15 cellular contexts compared by ENCODE assay signal in the genomic region with DNA sequence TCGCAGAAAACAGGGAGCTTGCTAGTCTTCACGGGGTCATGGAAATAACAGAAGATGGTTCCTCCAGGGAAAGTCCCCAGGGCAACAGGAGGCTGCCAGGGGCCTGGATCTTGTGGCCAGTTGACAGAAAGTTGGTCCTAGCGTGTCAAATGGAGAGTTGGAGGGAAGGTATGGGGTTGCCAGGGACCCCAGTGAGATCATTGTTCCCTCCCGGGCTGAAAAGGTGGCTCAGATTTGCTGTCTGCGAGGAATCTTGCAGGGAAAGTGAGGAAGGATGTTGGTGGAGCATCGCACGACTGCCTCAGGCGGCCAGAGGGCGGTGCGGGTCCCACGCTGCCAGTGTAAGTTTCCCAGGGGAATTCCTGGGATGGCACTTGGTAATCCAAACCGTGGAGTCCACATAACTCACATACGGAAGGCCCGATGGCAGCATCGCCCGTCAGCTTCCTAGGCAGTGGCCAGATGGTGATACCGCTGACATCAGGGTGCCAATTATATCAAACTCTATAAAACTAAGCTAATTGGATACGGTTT.
DNase-seq lines count a peak whose midpoint lies in the region; ATAC-seq and TF ChIP-seq lines count a peak whose summit lies in the region.
"Had no signal": no experiment of that assay in that cellular context is flagged by ENCODE, and none has a peak within 500 bp of the region (broad histone marks: within the 10 kb centered on the region; RNA-seq: fewer than 3 reads in every experiment).

No MANE protein-coding gene starts in this region.

- peaks cover 69% of the 10 kb centered on the region for H3K4me1 Mint-ChIP-seq in CD14-positive monocyte
- peaks cover 91 to 100% of the 10 kb centered on the region in 2 donors for H3K4me1 Mint-ChIP-seq in natural killer cell treated with Interleukin-12 subunit alpha and Interleukin-12 subunit beta and Interleukin-15 and Interleukin-18, amount 100 ng/mL, for 72 hours (ENCODE audit: low read depth in 2 of 2)
- peaks cover 27% of the 10 kb centered on the region for H3K4me1 Mint-ChIP-seq in neural progenitor cell

- no peaks in the 10 kb centered on the region for H3K9me3 ChIP-seq in neural progenitor cell (ENCODE audit: low read depth)
- H3K9me3 ChIP-seq: BE2C, upper lobe of right lung had no signal

- H3K4me3 ChIP-seq in neural progenitor cell, result no peak overlapping the region
- H3K4me3 ChIP-seq: SK-N-MC, upper lobe of right lung had no signal

- H3K9me3 Mint-ChIP-seq in CD14-positive monocyte (no peaks in the 10 kb centered on the region), neural progenitor cell (peaks cover 4% of the 10 kb centered on the region)
- no peaks in the 10 kb centered on the region for H3K9me3 Mint-ChIP-seq in activated naive CD4-positive, alpha-beta T cell treated with anti-CD3 and anti-CD28 coated beads, Interleukin-2, amount 50 U/mL, for 72 hours
- H3K9me3 Mint-ChIP-seq in natural killer cell treated with Interleukin-12 subunit alpha and Interleukin-12 subunit beta and Interleukin-15 and Interleukin-18, amount 100 ng/mL, for 72 hours, result no peaks in the 10 kb centered on the region

- no peak for DNase-seq in CD14-positive monocyte (ENCODE audit: low spot score)
- DNase-seq in activated naive CD4-positive, alpha-beta T cell treated with anti-CD3 and anti-CD28 coated beads, Interleukin-2, amount 50 U/mL, for 72 hours (ENCODE audit: low spot score in 2 of 2), result no peak
- no peak for DNase-seq in natural killer cell treated with Interleukin-12 subunit alpha and Interleukin-12 subunit beta and Interleukin-15 and Interleukin-18, amount 100 ng/mL, for 72 hours (ENCODE audit: low spot score)
- no peak for DNase-seq in neural progenitor cell (ENCODE audit: low spot score)
- DNase-seq in amniotic stem cell (lab: John Stamatoyannopoulos, UW), result no peak
- DNase-seq: BE2C; dorsolateral prefrontal cortex; GOT3; left colon; NCI-H1694; stimulated activated CD4-positive, alpha-beta T cell treated with anti-CD3 and anti-CD28 coated beads, Interleukin-1b, Interleukin-23, amount 100 ng/mL, for 48 hours; upper lobe of right lung had no signal

- ATAC-seq in activated naive CD4-positive, alpha-beta T cell treated with anti-CD3 and anti-CD28 coated beads, Interleukin-2, amount 50 U/mL, for 72 hours, result no peak
- no peak for ATAC-seq in natural killer cell treated with Interleukin-12 subunit alpha and Interleukin-12 subunit beta and Interleukin-15 and Interleukin-18, amount 100 ng/mL, for 72 hours
- ATAC-seq in HG02763 (IDR thresholded peaks at IDR 0.05; ENCODE audit: unreplicated experiment), result no peak
- ATAC-seq: left colon, upper lobe of right lung had no signal

- intact Hi-C loops in CD14-positive monocyte (cut with micrococcal nuclease), result no loop called here

- no peak overlapping the region for H3K9ac ChIP-seq in neural progenitor cell

- no peak overlapping the region for H2AFZ ChIP-seq in neural progenitor cell (replicated peaks)

- no peaks in the 10 kb centered on the region for H3K27me3 Mint-ChIP-seq in CD14-positive monocyte (ENCODE audit: low read depth in 3 of 3)
- H3K27me3 Mint-ChIP-seq in natural killer cell treated with Interleukin-12 subunit alpha and Interleukin-12 subunit beta and Interleukin-15 and Interleukin-18, amount 100 ng/mL, for 72 hours, result no peaks in the 10 kb centered on the region
- H3K27me3 Mint-ChIP-seq in neural progenitor cell (ENCODE audit: insufficient read depth, low read depth), result peaks cover 2% of the 10 kb centered on the region

- peaks cover 34% of the 10 kb centered on the region for H4K20me1 ChIP-seq in neural progenitor cell (ENCODE audit: low read depth)

- H3K27ac ChIP-seq in neural progenitor cell, result no peak overlapping the region
- H3K27ac ChIP-seq: SK-N-MC, upper lobe of right lung had no signal

- H3K4me1 ChIP-seq in neural progenitor cell, result peaks cover 42% of the 10 kb centered on the region
- H3K4me1 ChIP-seq: BE2C had no signal

- H3K4me3 Mint-ChIP-seq in CD14-positive monocyte, result no peak overlapping the region
- H3K4me3 Mint-ChIP-seq in natural killer cell treated with Interleukin-12 subunit alpha and Interleukin-12 subunit beta and Interleukin-15 and Interleukin-18, amount 100 ng/mL, for 72 hours, result peak overlapping the region; percentile 94
- no peak overlapping the region for H3K4me3 Mint-ChIP-seq in neural progenitor cell

- no peaks in the 10 kb centered on the region for H3K27me3 ChIP-seq in neural progenitor cell
- H3K27me3 ChIP-seq: BE2C, upper lobe of right lung had no signal

- H3K36me3 Mint-ChIP-seq in CD14-positive monocyte (peaks cover 62 to 79% of the 10 kb centered on the region in 2 donors), neural progenitor cell (peaks cover 9% of the 10 kb centered on the region)
- H3K36me3 Mint-ChIP-seq in activated naive CD4-positive, alpha-beta T cell treated with anti-CD3 and anti-CD28 coated beads, Interleukin-2, amount 50 U/mL, for 72 hours, result peaks cover 32 to 74% of the 10 kb centered on the region in 2 donors
- H3K36me3 Mint-ChIP-seq in natural killer cell treated with Interleukin-12 subunit alpha and Interleukin-12 subunit beta and Interleukin-15 and Interleukin-18, amount 100 ng/mL, for 72 hours, result peaks cover 55% of the 10 kb centered on the region

- peaks cover 36% of the 10 kb centered on the region for H3F3A ChIP-seq in neural progenitor cell (ENCODE audit: low read depth)

- H3K4me2 ChIP-seq in neural progenitor cell, result no peak overlapping the region

- peak; percentile 3 for TF ChIP-seq POLR2A in GM19193 (IDR thresholded peaks at IDR 0.05; ENCODE audit: extremely low read depth, insufficient read depth, insufficient read length)

- peak overlapping the region in 5 of 7 donors; percentile 44 to 93 (median 76) for H3K27ac Mint-ChIP-seq in CD14-positive monocyte
- H3K27ac Mint-ChIP-seq in activated naive CD4-positive, alpha-beta T cell treated with anti-CD3 and anti-CD28 coated beads, Interleukin-2, amount 50 U/mL, for 72 hours, result peak overlapping the region; percentile 93 to 97
- H3K27ac Mint-ChIP-seq in natural killer cell treated with Interleukin-12 subunit alpha and Interleukin-12 subunit beta and Interleukin-15 and Interleukin-18, amount 100 ng/mL, for 72 hours, result no peak overlapping the region
- H3K27ac Mint-ChIP-seq in neural progenitor cell, result no peak overlapping the region

- TF ChIP-seq CTCF in CD14-positive monocyte (IDR thresholded peaks at IDR 0.05), result no peak
- TF ChIP-seq CTCF in neural progenitor cell (IDR thresholded peaks at IDR 0.05), result no peak

- no peaks in the 10 kb centered on the region for H3K36me3 ChIP-seq in neural progenitor cell
- H3K36me3 ChIP-seq: BE2C had no signal

- H3K79me2 ChIP-seq in neural progenitor cell (ENCODE audit: low read depth), result peaks cover 32% of the 10 kb centered on the region

Comparison
In these comparisons a context has a peak if more than half of its experiments do, and no peak if none do; other contexts are left out.
1. H3K27ac Mint-ChIP-seq: peak in CD14-positive monocyte (5 of 7) and activated naive CD4-positive, alpha-beta T cell treated with anti-CD3 and anti-CD28 coated beads, Interleukin-2, amount 50 U/mL, for 72 hours (2 of 2); none in natural killer cell treated with Interleukin-12 subunit alpha and Interleukin-12 subunit beta and Interleukin-15 and Interleukin-18, amount 100 ng/mL, for 72 hours (0 of 2) and neural progenitor cell (single experiment).